1 cellular context compared by ENCODE assay signal in genomic region chr7:100157069-100157333, GRCh38.
TF ChIP-seq lines count a peak whose summit lies in the region.

No MANE protein-coding gene starts in this region.

TF ChIP-seq in HepG2, 621 proteins besides CTCF, POLR2A, EP300 and RAD21:
- TF ChIP-seq THAP7 (CRISPR knock-in tag; IDR thresholded peaks at IDR 0.05) (no peak), MTA1 (CRISPR knock-in tag; IDR thresholded peaks at IDR 0.05; ENCODE audit: borderline replicate concordance) (no peak), ZNF337 (CRISPR knock-in tag; IDR thresholded peaks at IDR 0.05; ENCODE audit: borderline replicate concordance, low read depth) (0 out of 2 replicates have a peak, but pooled peaks have one; percentile 19), ZNF234 (CRISPR knock-in tag; conservative IDR thresholded peaks at IDR 0.05) (no peak), FIP1L1 (IDR thresholded peaks at IDR 0.05; ENCODE audit: borderline replicate concordance, insufficient read depth, low read depth, low read length) (no peak), KLF15 (CRISPR knock-in tag; IDR thresholded peaks at IDR 0.05; ENCODE audit: borderline replicate concordance) (no peak), ZNF605 (CRISPR knock-in tag; IDR thresholded peaks at IDR 0.05) (no peak), ZNF274 (CRISPR knock-in tag; IDR thresholded peaks at IDR 0.05) (0 out of 2 replicates have a peak, but pooled peaks have one; percentile 40), ZBTB14 (CRISPR knock-in tag; IDR thresholded peaks at IDR 0.05) (no peak), MED8 (CRISPR knock-in tag; IDR thresholded peaks at IDR 0.05; ENCODE audit: insufficient replicate concordance) (no peak), IRF2 (CRISPR knock-in tag; IDR thresholded peaks at IDR 0.05) (no peak), CEBPB (IDR thresholded peaks at IDR 0.05; ENCODE audit: borderline replicate concordance, low read depth, low read length) (no peak), NFYB (CRISPR knock-in tag; IDR thresholded peaks at IDR 0.05) (no peak), ZNF772 (CRISPR knock-in tag; IDR thresholded peaks at IDR 0.05) (no peak), DR1 (CRISPR knock-in tag; IDR thresholded peaks at IDR 0.05) (0 out of 2 replicates have a peak, but pooled peaks have one; percentile 8), HNRNPL (IDR thresholded peaks at IDR 0.05; ENCODE audit: low read depth, low read length) (no peak)
